In genomic region chr1:29708381-29708780, GRCh38 we compare ENCODE assay signal across 11 cellular contexts.
DNase-seq lines count a peak whose midpoint lies in the region; ATAC-seq, FAIRE-seq and TF ChIP-seq lines count a peak whose summit lies in the region.
"Had no signal": no experiment of that assay in that cellular context is flagged by ENCODE, and none has a peak within 500 bp of the region (broad histone marks: within the 10 kb centered on the region; RNA-seq: fewer than 3 reads in every experiment).

No MANE protein-coding gene starts in this region.

- no peaks in the 10 kb centered on the region for H3K36me3 ChIP-seq in IMR-90 (ENCODE audit: control insufficient read depth, insufficient read depth, low read length)
- H3K36me3 ChIP-seq in GM12878 (ENCODE audit: control insufficient read depth in 2 of 2, insufficient read depth in 2 of 2, low read length in 1 of 2) = no peaks in the 10 kb centered on the region
- no peaks in the 10 kb centered on the region for H3K36me3 ChIP-seq in neural cell (ENCODE audit: insufficient read depth, low read length)

- H3K27me3 ChIP-seq in IMR-90 (ENCODE audit: control insufficient read depth, insufficient read depth, low read length) = no peaks in the 10 kb centered on the region
- no peaks in the 10 kb centered on the region for H3K27me3 ChIP-seq in GM12878 (replicated peaks in 1 of 2; ENCODE audit: control insufficient read depth in 2 of 2, insufficient read depth in 2 of 2, low read length in 1 of 2)
- H3K27me3 ChIP-seq in neural cell (ENCODE audit: insufficient read depth, low read depth, low read length) = no peaks in the 10 kb centered on the region

- H3K9ac ChIP-seq in IMR-90 (ENCODE audit: low read depth, low read length) = 0 out of 2 replicates have a peak overlapping the region, but pooled peaks have one; percentile 20
- H3K9ac ChIP-seq in GM12878 (ENCODE audit: control insufficient read depth, insufficient read depth, low read length) = no peak overlapping the region
- peak overlapping the region; percentile 6 for H3K9ac ChIP-seq in neural cell (ENCODE audit: low read length)

- peak overlapping the region; percentile 66 to 88 for H4K8ac ChIP-seq in IMR-90 (ENCODE audit: low read depth in 2 of 2, low read length in 2 of 2)

- TF ChIP-seq POLR2A in IMR-90 (IDR thresholded peaks at IDR 0.05; ENCODE audit: low read depth, low read length) (no peak), GM12878 (IDR thresholded peaks at IDR 0.05; ENCODE audit: low read depth, low read length) (no peak)

- WGBS in IMR-90 (ENCODE audit: extremely low coverage in 2 of 2, insufficient read length in 1 of 2), 2 experiments = no CpG with 5 or more reads among the region's 1 CpG
- WGBS in GM12878 (ENCODE audit: insufficient coverage, insufficient replicate concordance, low lambda C conversion rate, missing lambda C conversion rate) = no CpG with 5 or more reads among the region's 1 CpG

- FAIRE-seq in GM12878 (lab: Jason Lieb, UNC) (no peak), urothelium cell line (lab: Jason Lieb, UNC) (no peak)
- FAIRE-seq: kidney had no signal

- POLR2A ChIA-PET in IMR-90 (lab: Charles Lee; ENCODE audit: unreplicated experiment) (no interaction called here), GM12878 (lab: Charles Lee) (no interaction called here)

- no peaks in the 10 kb centered on the region for H3K9me3 ChIP-seq in IMR-90 (ENCODE audit: control insufficient read depth, insufficient read depth, low read length)
- H3K9me3 ChIP-seq in GM12878 (replicated peaks; ENCODE audit: control insufficient read depth, insufficient read depth, low read length) = no peaks in the 10 kb centered on the region
- no peaks in the 10 kb centered on the region for H3K9me3 ChIP-seq in neural cell (ENCODE audit: low read length)

- peak overlapping the region; percentile 72; the same call in 1 of the 2 replicates for H3K56ac ChIP-seq in IMR-90 (ENCODE audit: extremely low read depth, insufficient read depth, low read length)

- H3K79me1 ChIP-seq in IMR-90 (ENCODE audit: low read depth in 1 of 2, low read length in 2 of 2) = no peaks in the 10 kb centered on the region

- H4K91ac ChIP-seq in IMR-90 (ENCODE audit: insufficient read depth, low read depth, low read length) = peak overlapping the region; percentile 80

- H3K4me3 ChIP-seq in IMR-90 (ENCODE audit: insufficient read depth, low read depth, low read length) (no peak overlapping the region), GM12878 (no peak overlapping the region), neural cell (ENCODE audit: low read length) (no peak overlapping the region)

- H2AK5ac ChIP-seq in IMR-90 (ENCODE audit: low read depth, low read length) = peak overlapping the region; percentile 98

- H2BK20ac ChIP-seq in IMR-90 (ENCODE audit: low read depth, low read length) = peak overlapping the region; percentile 85

- CTCF ChIA-PET in IMR-90 (lab: Yijun Ruan, JAX) (interaction anchor here (0.6 kb wide), 1 partner anchor 13 kb away, joined by 3 read pairs; no protein-coding TSS in a partner anchor), GM12878 (lab: Yijun Ruan, JAX) (no interaction called here)

- H4K20me1 ChIP-seq in IMR-90 (ENCODE audit: insufficient read depth, low read length) (no peaks in the 10 kb centered on the region), GM12878 (ENCODE audit: control insufficient read depth, insufficient read depth) (no peaks in the 10 kb centered on the region), neural cell (ENCODE audit: insufficient read depth) (no peaks in the 10 kb centered on the region)

- intact Hi-C loops in IMR-90 (cut with micrococcal nuclease) = loop anchor here (5.0 kb wide), 1 partner anchor 399 kb away; no protein-coding TSS in a partner anchor
- intact Hi-C loops in GM12878 (cut with micrococcal nuclease; ENCODE audit: unreplicated experiment) = no loop called here

- H3K4me2 ChIP-seq in IMR-90 (ENCODE audit: low read depth, low read length) (no peak overlapping the region), GM12878 (ENCODE audit: control insufficient read depth, insufficient read depth) (no peak overlapping the region), neural cell (ENCODE audit: low read length) (no peak overlapping the region)

- H3K27ac ChIP-seq in IMR-90 (ENCODE audit: insufficient read depth, low read length) (peak overlapping the region; percentile 73), GM12878 (ENCODE audit: control insufficient read depth, insufficient read depth) (0 out of 2 replicates have a peak overlapping the region, but pooled peaks have one; percentile 46), neural cell (ENCODE audit: low read length) (no peak overlapping the region)

- peak overlapping the region; percentile 59; the same call in 1 of the 2 replicates for H3K23ac ChIP-seq in IMR-90 (ENCODE audit: low read depth, low read length)

- H2BK15ac ChIP-seq in IMR-90 (ENCODE audit: low read depth, low read length) = peak overlapping the region; percentile 94; the same call in 2 of the 3 replicates

- TF ChIP-seq CTCF in IMR-90 (conservative IDR thresholded peaks at IDR 0.05; ENCODE audit: low read depth, low read length) (no peak), GM12878 (IDR thresholded peaks at IDR 0.05 in 2 of 3, conservative IDR thresholded peaks at IDR 0.05 in 1 of 3; ENCODE audit: control insufficient read depth in 2 of 3, extremely low read depth in 1 of 3, insufficient read depth in 1 of 3, low read depth in 3 of 3, low read length in 3 of 3) (no peak), neural cell (IDR thresholded peaks at IDR 0.05; ENCODE audit: poor library complexity, severe bottlenecking) (no peak)

- RAD21 ChIA-PET in GM12878 (lab: Charles Lee; ENCODE audit: unreplicated experiment) = no interaction called here

- no peaks in the 10 kb centered on the region for H3K79me2 ChIP-seq in GM12878 (ENCODE audit: control insufficient read depth, insufficient read depth, low read length)
- H3K79me2 ChIP-seq in neural cell (replicated peaks; ENCODE audit: insufficient read depth, low read length) = no peaks in the 10 kb centered on the region

- H4K5ac ChIP-seq in IMR-90 (ENCODE audit: low read depth, low read length) = peak overlapping the region; percentile 37; the same call in 1 of the 2 replicates

- H3K18ac ChIP-seq in IMR-90 (ENCODE audit: low read depth, low read length) = peak overlapping the region; percentile 0; the same call in 1 of the 2 replicates

- peak overlapping the region; percentile 84 for H3K4ac ChIP-seq in IMR-90 (ENCODE audit: low read depth, low read length)

- TF ChIP-seq EP300 in GM12878 (IDR thresholded peaks at IDR 0.05; ENCODE audit: borderline replicate concordance in 1 of 2, control insufficient read depth in 1 of 2, low read depth in 2 of 2, low read length in 2 of 2) (no peak), neural cell (conservative IDR thresholded peaks at IDR 0.05; ENCODE audit: poor library complexity, severe bottlenecking) (no peak)

- SMC1A ChIA-PET in GM12878 (lab: Charles Lee; ENCODE audit: uncharacterized antibody, unreplicated experiment) = no interaction called here

- H3K4me1 ChIP-seq in IMR-90 (ENCODE audit: control insufficient read depth, insufficient read depth, low read length) = peaks cover 22% of the 10 kb centered on the region
- H3K4me1 ChIP-seq in GM12878 (ENCODE audit: control insufficient read depth, insufficient read depth, low read length) = peaks cover 31% of the 10 kb centered on the region

- peak overlapping the region; percentile 84 for H2BK5ac ChIP-seq in IMR-90 (ENCODE audit: low read depth, low read length, poor library complexity, severe bottlenecking)

- H2BK120ac ChIP-seq in IMR-90 (ENCODE audit: low read depth, low read length) = peak overlapping the region; percentile 95

- in situ Hi-C loops in IMR-90 (cut with MboI; ENCODE audit: low sequenced_read_pairs) (loop anchor here (5.0 to 10.0 kb wide), 3 partner anchors 379 to 996 kb away; no protein-coding TSS in a partner anchor), GM12878 (cut with MboI) (no loop called here)

- peak overlapping the region; percentile 95 for H3K14ac ChIP-seq in IMR-90 (replicated peaks; ENCODE audit: low read depth, low read length)

- no peak for ATAC-seq in IMR-90 (ENCODE audit: low read depth)
- ATAC-seq in GM12878 = no peak

- no TSS peak for BruUV-seq in IMR-90 (replicated peaks; lab: Mats Ljungman, UMichigan)
- no TSS peak for BruUV-seq in GM12878 (replicated peaks; lab: Mats Ljungman, UMichigan)

- peak; percentile 31 for DNase-seq in NCI-H345 (lab: John Stamatoyannopoulos, UW)
- DNase-seq in NCI-H345 treated with DMSO at 0.1 percent for 48 hours (lab: John Stamatoyannopoulos, UW; ENCODE audit: unreplicated experiment) = no peak
- DNase-seq in IMR-90 = peak; percentile 69
- DNase-seq in GM12878 (ENCODE audit: low read depth, low spot score) = no peak
- DNase-seq in urothelium cell line (ENCODE audit: low spot score) = no peak
- DNase-seq in NCI-H1048 (lab: John Stamatoyannopoulos, UW) = no peak
- no peak for DNase-seq in activated CD4-positive, alpha-beta T cell treated with anti-CD3 and anti-CD28 coated beads for 1 hour
- DNase-seq: activated CD4-positive, alpha-beta T cell treated with anti-CD3 and anti-CD28 coated beads, Interleukin-2, amount 50 U/mL, for 4 hours; kidney; posterior cingulate gyrus had no signal

- peaks cover 11% of the 10 kb centered on the region for H3K9me1 ChIP-seq in IMR-90 (ENCODE audit: insufficient read depth, low read length)

- H3F3A ChIP-seq in neural cell (ENCODE audit: insufficient read depth, low read length, poor library complexity, severe bottlenecking) = no peaks in the 10 kb centered on the region

- H3K9me2 ChIP-seq in neural cell (ENCODE audit: insufficient read depth, low read length) = no peaks in the 10 kb centered on the region

- TF ChIP-seq RAD21 in IMR-90 (IDR thresholded peaks at IDR 0.05; ENCODE audit: low read length) (no peak), GM12878 (IDR thresholded peaks at IDR 0.05; ENCODE audit: insufficient read depth, low read depth, low read length) (no peak), neural cell (conservative IDR thresholded peaks at IDR 0.05) (no peak)

- H2AFZ ChIP-seq in IMR-90 (replicated peaks; ENCODE audit: low read length, poor library complexity) = peak overlapping the region; percentile 66
- H2AFZ ChIP-seq in GM12878 (ENCODE audit: control insufficient read depth, low read depth, low read length) = no peak overlapping the region; the same call in 1 of the 2 replicates
- no peak overlapping the region for H2AFZ ChIP-seq in neural cell (ENCODE audit: low read depth, low read length)

- dilution Hi-C loops in IMR-90 (cut with HindIII; ENCODE audit: low sequenced_read_pairs, unreplicated experiment) = no loop called here

- H2AK9ac ChIP-seq in IMR-90 (replicated peaks; ENCODE audit: low read depth, low read length, poor library complexity) = peak overlapping the region; percentile 91

TF ChIP-seq in IMR-90, 13 proteins besides CTCF, POLR2A, EP300 and RAD21 (continues in another document):
- TF ChIP-seq RCOR1 (IDR thresholded peaks at IDR 0.05; ENCODE audit: insufficient replicate concordance, low read length) (no peak), MAZ (IDR thresholded peaks at IDR 0.05; ENCODE audit: borderline replicate concordance, low read depth, low read length) (no peak)

TF ChIP-seq in GM12878, 131 proteins besides CTCF, POLR2A, EP300 and RAD21 (continues in another document):
- no peak for TF ChIP-seq SIN3A (IDR thresholded peaks at IDR 0.05; ENCODE audit: low read depth, low read length)

TF ChIP-seq in neural cell, 6 proteins besides CTCF, POLR2A, EP300 and RAD21 (continues in another document):
- no peak for TF ChIP-seq EZH2 (IDR thresholded peaks at IDR 0.05; ENCODE audit: borderline replicate concordance, insufficient read depth, low read length, poor library complexity, severe bottlenecking)
- no peak for TF ChIP-seq POLR2AphosphoS5 (IDR thresholded peaks at IDR 0.05)

Comparison
In these comparisons a context has a peak if more than half of its experiments do, and no peak if none do; other contexts are left out.
1. DNase-seq: peak in NCI-H345 (single experiment) and IMR-90 (single experiment); none in NCI-H345 treated with DMSO at 0.1 percent for 48 hours (single experiment), GM12878 (single experiment), urothelium cell line (single experiment), NCI-H1048 (single experiment) and activated CD4-positive, alpha-beta T cell treated with anti-CD3 and anti-CD28 coated beads for 1 hour (single experiment).